In the genomic region with DNA sequence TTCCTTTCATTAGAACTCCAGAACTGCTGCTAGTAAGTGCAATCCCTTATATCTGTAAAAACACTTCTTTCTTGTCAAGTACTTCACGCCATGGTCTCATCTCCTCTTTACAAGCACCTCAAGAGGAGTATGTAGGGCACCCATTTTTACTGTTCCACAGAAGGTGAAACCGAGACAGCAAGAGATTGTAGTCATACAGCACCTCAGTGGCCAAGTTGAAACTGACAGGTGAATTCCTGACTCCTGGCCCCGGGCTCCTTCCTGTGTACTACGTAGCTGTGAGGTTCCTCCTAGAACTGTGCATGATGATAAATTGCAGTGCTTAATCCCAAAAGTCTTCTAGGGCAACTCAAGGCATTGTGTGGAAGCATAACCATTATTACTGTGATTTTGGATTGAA, we compare ENCODE assay signal across 20 cellular contexts.
"Had no signal": no experiment of that assay in that cellular context is flagged by ENCODE, and none has a peak within 500 bp of the region (broad histone marks: within the 10 kb centered on the region; RNA-seq: fewer than 3 reads in every experiment).

No MANE protein-coding gene starts in this region.

- H3K27me3 ChIP-seq: esophagus squamous epithelium, heart right ventricle, tibial artery had no signal

- H3K4me3 ChIP-seq: esophagus squamous epithelium, heart right ventricle, left ventricle myocardium inferior, tibial artery had no signal

- H3K27ac ChIP-seq: esophagus squamous epithelium, heart right ventricle, left ventricle myocardium inferior, tibial artery had no signal

- H3K4me1 Mint-ChIP-seq: activated CD4-positive, alpha-beta memory T cell treated with anti-CD3 and anti-CD28 coated beads, Interleukin-2, amount 10 ng/mL, durations not matched to agents 7 days and 5 days; activated naive CD8-positive, alpha-beta T cell treated with anti-CD3 and anti-CD28 coated beads, Interleukin-2, amount 10 ng/mL, durations not matched to agents 7 days and 5 days; immature natural killer cell had no signal

- H3K4me3 Mint-ChIP-seq: activated CD4-positive, alpha-beta memory T cell treated with anti-CD3 and anti-CD28 coated beads, Interleukin-2, amount 10 ng/mL, durations not matched to agents 7 days and 5 days; activated naive CD8-positive, alpha-beta T cell treated with anti-CD3 and anti-CD28 coated beads, Interleukin-2, amount 10 ng/mL, durations not matched to agents 7 days and 5 days; activated T-cell treated with anti-CD3 and anti-CD28 coated beads, Interleukin-2, amount 50 U/mL, for 24 hours; effector memory CD8-positive, alpha-beta T cell; immature natural killer cell had no signal

- H3K9me3 ChIP-seq: esophagus squamous epithelium, heart right ventricle, left ventricle myocardium inferior, tibial artery had no signal

- H3K27ac Mint-ChIP-seq: activated CD4-positive, alpha-beta memory T cell treated with anti-CD3 and anti-CD28 coated beads, Interleukin-2, amount 10 ng/mL, durations not matched to agents 7 days and 5 days; activated naive CD8-positive, alpha-beta T cell treated with anti-CD3 and anti-CD28 coated beads, Interleukin-2, amount 10 ng/mL, durations not matched to agents 7 days and 5 days; activated T-cell treated with anti-CD3 and anti-CD28 coated beads, Interleukin-2, amount 50 U/mL, for 24 hours; activated T-helper 2 cell treated with anti-CD3 and anti-CD28 coated beads, Interferon-gamma antibody, Interleukin-2, Interleukin-4, amounts not matched to agents 10 μg/mL and 5 μg/mL and 100 μg/mL, durations not matched to agents 14 hours and 24 hours and 36 hours; effector memory CD8-positive, alpha-beta T cell; immature natural killer cell; progenitor cell of endocrine pancreas had no signal

- H3K36me3 Mint-ChIP-seq: activated naive CD8-positive, alpha-beta T cell treated with anti-CD3 and anti-CD28 coated beads, Interleukin-2, amount 10 ng/mL, durations not matched to agents 7 days and 5 days; immature natural killer cell had no signal

- H3K36me3 ChIP-seq: esophagus squamous epithelium, heart right ventricle, left ventricle myocardium inferior, tibial artery had no signal

- ATAC-seq: effector memory CD8-positive, alpha-beta T cell; heart right ventricle had no signal

- DNase-seq: activated CD4-positive, alpha-beta memory T cell treated with anti-CD3 and anti-CD28 coated beads, Interleukin-2, amount 10 ng/mL, durations not matched to agents 7 days and 5 days; activated CD4-positive, alpha-beta T cell treated with anti-CD3 and anti-CD28 coated beads for 48 hours; activated CD4-positive, CD25-positive, alpha-beta regulatory T cell; activated naive CD4-positive, alpha-beta T cell treated with Interleukin-2 at 50 U/mL for 16 hours; activated naive CD8-positive, alpha-beta T cell treated with anti-CD3 and anti-CD28 coated beads, Interleukin-2, amount 10 ng/mL, durations not matched to agents 7 days and 5 days; activated T-cell treated with anti-CD3 and anti-CD28 coated beads, Interleukin-2, amount 50 U/mL, for 24 hours; amygdala; effector memory CD8-positive, alpha-beta T cell; esophagus squamous epithelium; heart right ventricle; immature natural killer cell; kidney glomerular epithelial cell; left ventricle myocardium inferior; mammary epithelial cell; stimulated activated CD8-positive, alpha-beta memory T cell treated with anti-CD3 and anti-CD28 coated beads, Interleukin-4, amount 100 ng/mL, for 48 hours; stimulated activated naive CD4-positive, alpha-beta T cell; substantia nigra; tibial artery had no signal

- H3K27me3 Mint-ChIP-seq: activated CD4-positive, alpha-beta memory T cell treated with anti-CD3 and anti-CD28 coated beads, Interleukin-2, amount 10 ng/mL, durations not matched to agents 7 days and 5 days; activated naive CD8-positive, alpha-beta T cell treated with anti-CD3 and anti-CD28 coated beads, Interleukin-2, amount 10 ng/mL, durations not matched to agents 7 days and 5 days; activated T-cell treated with anti-CD3 and anti-CD28 coated beads, Interleukin-2, amount 50 U/mL, for 24 hours; effector memory CD8-positive, alpha-beta T cell had no signal
